ENCODE assay signal across 8 cellular contexts in genomic region chr11:65429724-65430405, GRCh38. TPM values are rescaled to one million over a fixed set of nuclear protein-coding genes. Genes with fewer than 3 reads are reported as not detected.
DNase-seq lines count a peak whose midpoint lies in the region; ATAC-seq and TF ChIP-seq lines count a peak whose summit lies in the region.

No MANE protein-coding gene starts in this region.

- H3K4me3 ChIP-seq in testis (no peak overlapping the region), SJCRH30 (no peak overlapping the region)

- DNase-seq in AG08396 (ENCODE audit: low spot score) (peak; percentile 27), cerebellar cortex (ENCODE audit: low spot score) (peak; percentile 77), medulla oblongata (ENCODE audit: extremely low spot score) (peak; percentile 86), testis (peak; percentile 64), 8988T (no peak), SJCRH30 (no peak)

- H3K4me1 ChIP-seq in testis (peaks cover 36% of the 10 kb centered on the region), SJCRH30 (peaks cover 12% of the 10 kb centered on the region)

- H3K36me3 ChIP-seq in testis (ENCODE audit: low read depth, missing control alignments) (no peaks in the 10 kb centered on the region), SJCRH30 (peaks cover 39% of the 10 kb centered on the region)

- peak in 1 of 3 experiments; percentile 10 for TF ChIP-seq CTCF in testis (IDR thresholded peaks at IDR 0.05)

- WGBS in testis, 2 donors = 34% methylated on average over 9 of the region's 9 CpGs

- H3K27me3 ChIP-seq in testis (no peaks in the 10 kb centered on the region), SJCRH30 (no peaks in the 10 kb centered on the region)

- intact Hi-C loops in testis (cut with DNase I; ENCODE audit: low total_unique reads) = no loop called here

- ATAC-seq in GM18505 (IDR thresholded peaks at IDR 0.05; ENCODE audit: unreplicated experiment) (no peak), SK-N-SH treated with all-trans-retinoic acid at 6 μM for 48 hours (peak; percentile 9)

- H3K9me3 ChIP-seq in testis (no peaks in the 10 kb centered on the region), SJCRH30 (replicated peaks) (no peaks in the 10 kb centered on the region)

- H3K27ac ChIP-seq in testis = peak overlapping the region; percentile 42 to 96
- no peak overlapping the region for H3K27ac ChIP-seq in SJCRH30

- TF ChIP-seq POLR2A in GM18505 (IDR thresholded peaks at IDR 0.05; ENCODE audit: borderline replicate concordance, extremely low read depth, insufficient read depth, insufficient read length) (peak; percentile 46), testis (IDR thresholded peaks at IDR 0.05) (no peak)

TF ChIP-seq in SK-N-SH treated with all-trans-retinoic acid at 6 μM for 48 hours, 23 proteins besides CTCF, POLR2A, EP300 and RAD21:
- TF ChIP-seq ZNF8 (CRISPR knock-in tag; IDR thresholded peaks at IDR 0.05) (no peak), GLIS3 (CRISPR knock-in tag; IDR thresholded peaks at IDR 0.05) (peak; percentile 94), TOX (CRISPR knock-in tag; IDR thresholded peaks at IDR 0.05; ENCODE audit: borderline replicate concordance) (peak; percentile 73), CSRNP3 (CRISPR knock-in tag; IDR thresholded peaks at IDR 0.05) (peak; percentile 9; the same call in 1 of the 2 replicates), ZNF70 (CRISPR knock-in tag; IDR thresholded peaks at IDR 0.05) (no peak), ESRRG (CRISPR knock-in tag; IDR thresholded peaks at IDR 0.05) (0 out of 2 replicates have a peak, but pooled peaks have one; percentile 32), OSR1 (CRISPR knock-in tag; IDR thresholded peaks at IDR 0.05) (no peak), SNAI2 (CRISPR knock-in tag; IDR thresholded peaks at IDR 0.05) (no peak), ZNF565 (CRISPR knock-in tag; conservative IDR thresholded peaks at IDR 0.05; ENCODE audit: low read depth) (no peak; the same call in 1 of the 2 replicates)
- TF ChIP-seq, protein P1, sequence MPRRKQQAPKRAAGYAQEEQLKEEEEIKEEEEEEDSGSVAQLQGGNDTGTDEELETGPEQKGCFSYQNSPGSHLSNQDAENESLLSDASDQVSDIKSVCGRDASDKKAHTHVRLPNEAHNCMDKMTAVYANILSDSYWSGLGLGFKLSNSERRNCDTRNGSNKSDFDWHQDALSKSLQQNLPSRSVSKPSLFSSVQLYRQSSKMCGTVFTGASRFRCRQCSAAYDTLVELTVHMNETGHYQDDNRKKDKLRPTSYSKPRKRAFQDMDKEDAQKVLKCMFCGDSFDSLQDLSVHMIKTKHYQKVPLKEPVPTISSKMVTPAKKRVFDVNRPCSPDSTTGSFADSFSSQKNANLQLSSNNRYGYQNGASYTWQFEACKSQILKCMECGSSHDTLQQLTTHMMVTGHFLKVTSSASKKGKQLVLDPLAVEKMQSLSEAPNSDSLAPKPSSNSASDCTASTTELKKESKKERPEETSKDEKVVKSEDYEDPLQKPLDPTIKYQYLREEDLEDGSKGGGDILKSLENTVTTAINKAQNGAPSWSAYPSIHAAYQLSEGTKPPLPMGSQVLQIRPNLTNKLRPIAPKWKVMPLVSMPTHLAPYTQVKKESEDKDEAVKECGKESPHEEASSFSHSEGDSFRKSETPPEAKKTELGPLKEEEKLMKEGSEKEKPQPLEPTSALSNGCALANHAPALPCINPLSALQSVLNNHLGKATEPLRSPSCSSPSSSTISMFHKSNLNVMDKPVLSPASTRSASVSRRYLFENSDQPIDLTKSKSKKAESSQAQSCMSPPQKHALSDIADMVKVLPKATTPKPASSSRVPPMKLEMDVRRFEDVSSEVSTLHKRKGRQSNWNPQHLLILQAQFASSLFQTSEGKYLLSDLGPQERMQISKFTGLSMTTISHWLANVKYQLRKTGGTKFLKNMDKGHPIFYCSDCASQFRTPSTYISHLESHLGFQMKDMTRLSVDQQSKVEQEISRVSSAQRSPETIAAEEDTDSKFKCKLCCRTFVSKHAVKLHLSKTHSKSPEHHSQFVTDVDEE (CRISPR knock-in tag; IDR thresholded peaks at IDR 0.05) = 0 out of 2 replicates have a peak, but pooled peaks have one; percentile 21
- TF ChIP-seq, protein P2, sequence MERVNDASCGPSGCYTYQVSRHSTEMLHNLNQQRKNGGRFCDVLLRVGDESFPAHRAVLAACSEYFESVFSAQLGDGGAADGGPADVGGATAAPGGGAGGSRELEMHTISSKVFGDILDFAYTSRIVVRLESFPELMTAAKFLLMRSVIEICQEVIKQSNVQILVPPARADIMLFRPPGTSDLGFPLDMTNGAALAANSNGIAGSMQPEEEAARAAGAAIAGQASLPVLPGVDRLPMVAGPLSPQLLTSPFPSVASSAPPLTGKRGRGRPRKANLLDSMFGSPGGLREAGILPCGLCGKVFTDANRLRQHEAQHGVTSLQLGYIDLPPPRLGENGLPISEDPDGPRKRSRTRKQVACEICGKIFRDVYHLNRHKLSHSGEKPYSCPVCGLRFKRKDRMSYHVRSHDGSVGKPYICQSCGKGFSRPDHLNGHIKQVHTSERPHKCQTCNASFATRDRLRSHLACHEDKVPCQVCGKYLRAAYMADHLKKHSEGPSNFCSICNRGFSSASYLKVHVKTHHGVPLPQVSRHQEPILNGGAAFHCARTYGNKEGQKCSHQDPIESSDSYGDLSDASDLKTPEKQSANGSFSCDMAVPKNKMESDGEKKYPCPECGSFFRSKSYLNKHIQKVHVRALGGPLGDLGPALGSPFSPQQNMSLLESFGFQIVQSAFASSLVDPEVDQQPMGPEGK (CRISPR knock-in tag; IDR thresholded peaks at IDR 0.05; ENCODE audit: borderline replicate concordance) = peak; percentile 27; the same call in 1 of the 2 replicates

RNA-seq across cellular contexts. Expression of gene NEAT1, which starts 7.3 kb away (rescaled TPM):
- total RNA-seq in testis = 100 to 1,000 TPM; 230 to 243 TPM
- polyA plus RNA-seq in testis (ENCODE audit: insufficient read depth, low read depth, low replicate concordance) = 189 TPM
- 6.2 and 12.8 TPM in 2 replicates for total RNA-seq in SJCRH30 (2014; rRNA removed; shearing (Covaris generic))

RNA-seq across cellular contexts. Expression of gene FRMD8, which starts 43.4 kb away (rescaled TPM):
- total RNA-seq in testis = 100 to 1,000 TPM in 1 of 2 donors, 10 to 100 TPM in 1; 92.5 to 118 TPM
- polyA plus RNA-seq in testis (ENCODE audit: insufficient read depth, low read depth, low replicate concordance) = 31.4 TPM
- total RNA-seq in SJCRH30 (2014; rRNA removed; shearing (Covaris generic)) = 21.0 and 22.2 TPM in 2 replicates

RNA-seq across cellular contexts. Expression of gene SLC25A45, which starts 47.4 kb away (rescaled TPM):
- 10 to 100 TPM; 10.1 to 10.6 TPM for total RNA-seq in testis
- 8.0 TPM for polyA plus RNA-seq in testis (ENCODE audit: insufficient read depth, low read depth, low replicate concordance)
- 1.1 and 1.3 TPM in 2 replicates for total RNA-seq in SJCRH30 (2014; rRNA removed; shearing (Covaris generic))

Comparison
In these comparisons a context has a peak if more than half of its experiments do, and no peak if none do; other contexts are left out.
1. DNase-seq: peak in AG08396 (single experiment), cerebellar cortex (single experiment), medulla oblongata (single experiment) and testis (single experiment); none in 8988T (single experiment) and SJCRH30 (0 of 2).
2. RNA of gene NEAT1, which starts 7.3 kb away (total RNA-seq): 230 to 243 TPM in testis; 6.2 to 12.8 TPM in SJCRH30; every median in the first group is over 10 times any median in the second.